In genomic region chr1:203557390-203557789, GRCh38 we compare ENCODE assay signal across 1 cellular context.
TF ChIP-seq lines count a peak whose summit lies in the region.

No MANE protein-coding gene starts in this region.

TF ChIP-seq in H1, 55 proteins besides CTCF, POLR2A, EP300 and RAD21:
- no peak for TF ChIP-seq RBBP5 (IDR thresholded peaks at IDR 0.05; ENCODE audit: borderline replicate concordance, low read depth, low read length)
- no peak for TF ChIP-seq HDAC2 (IDR thresholded peaks at IDR 0.05; ENCODE audit: borderline replicate concordance in 1 of 2, low read depth in 2 of 2, low read length in 2 of 2)
- TF ChIP-seq GABPA (IDR thresholded peaks at IDR 0.05; ENCODE audit: borderline replicate concordance, insufficient read depth, low read length), result no peak
- no peak for TF ChIP-seq ASH2L (IDR thresholded peaks at IDR 0.05; ENCODE audit: low read length)
- TF ChIP-seq ATF2 (IDR thresholded peaks at IDR 0.05; ENCODE audit: low read length), result no peak
- no peak for TF ChIP-seq TCF12 (IDR thresholded peaks at IDR 0.05; ENCODE audit: low read depth, low read length)
- no peak for TF ChIP-seq USF2 (IDR thresholded peaks at IDR 0.05; ENCODE audit: low read length)
- no peak for TF ChIP-seq CTBP2 (IDR thresholded peaks at IDR 0.05; ENCODE audit: borderline replicate concordance, insufficient read depth, insufficient read length, low read length)
- TF ChIP-seq SP2 (IDR thresholded peaks at IDR 0.05; ENCODE audit: low read length), result no peak
- no peak for TF ChIP-seq KDM5A (IDR thresholded peaks at IDR 0.05; ENCODE audit: low read length)
- no peak for TF ChIP-seq CBX5 (IDR thresholded peaks at IDR 0.05; ENCODE audit: low read depth, low read length)
- TF ChIP-seq SIN3A (conservative IDR thresholded peaks at IDR 0.05 in 1 of 2, IDR thresholded peaks at IDR 0.05 in 1 of 2; ENCODE audit: low read depth in 1 of 2, low read length in 2 of 2), result no peak
- TF ChIP-seq TAF7 (optimal IDR thresholded peaks at IDR 0.05; ENCODE audit: borderline replicate concordance, low read depth, low read length), result no peak
- TF ChIP-seq RXRA (IDR thresholded peaks at IDR 0.05; ENCODE audit: insufficient read depth, low read depth, low read length), result no peak
- TF ChIP-seq, protein P1, sequence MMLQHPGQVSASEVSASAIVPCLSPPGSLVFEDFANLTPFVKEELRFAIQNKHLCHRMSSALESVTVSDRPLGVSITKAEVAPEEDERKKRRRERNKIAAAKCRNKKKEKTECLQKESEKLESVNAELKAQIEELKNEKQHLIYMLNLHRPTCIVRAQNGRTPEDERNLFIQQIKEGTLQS (IDR thresholded peaks at IDR 0.05; ENCODE audit: insufficient read depth, low read depth, low read length), result no peak
- TF ChIP-seq SIRT6 (IDR thresholded peaks at IDR 0.05; ENCODE audit: low read length), result no peak
- TF ChIP-seq BRCA1 (IDR thresholded peaks at IDR 0.05; ENCODE audit: low read depth, low read length), result no peak
- TF ChIP-seq CHD1 (IDR thresholded peaks at IDR 0.05; ENCODE audit: low read depth, low read length), result no peak
- TF ChIP-seq BCL11A (IDR thresholded peaks at IDR 0.05; ENCODE audit: low read depth in 2 of 2, low read length in 2 of 2), result no peak
- no peak for TF ChIP-seq JUND (IDR thresholded peaks at IDR 0.05; ENCODE audit: low read length)
